ENCODE assay signal across 16 cellular contexts in genomic region chr3:191502583-191502982, GRCh38. TPM values are rescaled to one million over a fixed set of nuclear protein-coding genes. Genes with fewer than 3 reads are reported as not detected.
A peak's percentile ranks its signal among the peaks of the same experiment; 100 is the strongest.
DNase-seq lines count a peak whose midpoint lies in the region; ATAC-seq and TF ChIP-seq lines count a peak whose summit lies in the region.
"Had no signal": no experiment of that assay in that cellular context is flagged by ENCODE, and none has a peak within 500 bp of the region (broad histone marks: within the 10 kb centered on the region; RNA-seq: fewer than 3 reads in every experiment).

No MANE protein-coding gene starts in this region.

- TF ChIP-seq CTCF in H9 (conservative IDR thresholded peaks at IDR 0.05) (peak; percentile 76), VCaP (conservative IDR thresholded peaks at IDR 0.05) (peak; percentile 80)

- no peak overlapping the region for H3K4me2 ChIP-seq in H9 (ENCODE audit: insufficient read depth, insufficient read length, low read length)

- H4K20me1 ChIP-seq in H9 (ENCODE audit: control insufficient read depth, insufficient read depth, insufficient read length), result no peaks in the 10 kb centered on the region

- peaks cover 0 to 1% (median 0%) of the 10 kb centered on the region in 3 experiments; a peak in 1 of 7 replicates for H3K36me3 Mint-ChIP-seq in H9 (ENCODE audit: insufficient read depth in 1 of 3, low read depth in 3 of 3)
- no peaks in the 10 kb centered on the region for H3K36me3 Mint-ChIP-seq in activated T-cell treated with anti-CD3 and anti-CD28 coated beads, Interleukin-2, amount 50 U/mL, for 72 hours (ENCODE audit: insufficient read depth in 2 of 2)
- H3K36me3 Mint-ChIP-seq: activated naive CD8-positive, alpha-beta T cell treated with anti-CD3 and anti-CD28 coated beads for 36 hours had no signal

- H3K4me1 ChIP-seq in H9 (ENCODE audit: insufficient read depth, low read length), result no peaks in the 10 kb centered on the region

- H3K56ac ChIP-seq in H9 (ENCODE audit: insufficient read length, low read depth, low read length), result no peak overlapping the region

- WGBS in H9 (ENCODE audit: extremely low coverage, insufficient read length, low lambda C conversion rate), result no CpG with 5 or more reads among the region's 3 CpGs

- H3K23ac ChIP-seq in H9 (ENCODE audit: insufficient read length, low read depth, low read length), result no peak overlapping the region

- no peak overlapping the region for H4K8ac ChIP-seq in H9 (replicated peaks; ENCODE audit: insufficient read length, low read depth, low read length)

- no peaks in the 10 kb centered on the region for H3K9me3 ChIP-seq in H9 (ENCODE audit: control insufficient read depth, low read depth, low read length)
- H3K9me3 ChIP-seq: esophagus muscularis mucosa, stomach had no signal

- no peak overlapping the region for H2BK12ac ChIP-seq in H9 (ENCODE audit: insufficient read length, low read depth, low read length)

- H3K23me2 ChIP-seq in H9 (ENCODE audit: insufficient read length, low read depth, low read length, poor library complexity, severe bottlenecking), result no peaks in the 10 kb centered on the region

- H3K27ac Mint-ChIP-seq in H9, result peak overlapping the region in 1 of 3 experiments; percentile 9; a peak in 1 of 7 replicates
- H3K27ac Mint-ChIP-seq in activated T-cell treated with anti-CD3 and anti-CD28 coated beads, Interleukin-2, amount 50 U/mL, for 72 hours, result no peak overlapping the region
- H3K27ac Mint-ChIP-seq: activated naive CD8-positive, alpha-beta T cell treated with anti-CD3 and anti-CD28 coated beads for 36 hours had no signal

- H3K79me2 ChIP-seq in H9 (ENCODE audit: insufficient read depth, low read length), result no peaks in the 10 kb centered on the region

- no peak overlapping the region for H3K27ac ChIP-seq in H9 (ENCODE audit: insufficient read length, low read depth, low read length)
- no peak overlapping the region for H3K27ac ChIP-seq in VCaP
- H3K27ac ChIP-seq: esophagus muscularis mucosa, stomach had no signal

- H3K4me3 Mint-ChIP-seq in H9, result no peak overlapping the region
- H3K4me3 Mint-ChIP-seq in activated T-cell treated with anti-CD3 and anti-CD28 coated beads, Interleukin-2, amount 50 U/mL, for 72 hours, result no peak overlapping the region
- H3K4me3 Mint-ChIP-seq: activated naive CD8-positive, alpha-beta T cell treated with anti-CD3 and anti-CD28 coated beads for 36 hours had no signal

- H3K27me3 Mint-ChIP-seq in H9 (ENCODE audit: low read depth), result no peaks in the 10 kb centered on the region
- H3K27me3 Mint-ChIP-seq in activated T-cell treated with anti-CD3 and anti-CD28 coated beads, Interleukin-2, amount 50 U/mL, for 72 hours (ENCODE audit: low read depth), result no peaks in the 10 kb centered on the region
- H3K27me3 Mint-ChIP-seq: activated naive CD8-positive, alpha-beta T cell treated with anti-CD3 and anti-CD28 coated beads for 36 hours had no signal

- no peak overlapping the region for H3K14ac ChIP-seq in H9 (ENCODE audit: insufficient read depth, low read length)

- no peaks in the 10 kb centered on the region for H3K79me1 ChIP-seq in H9 (ENCODE audit: insufficient read depth, low read depth, low read length, poor library complexity, severe bottlenecking)

- H4K91ac ChIP-seq in H9 (ENCODE audit: insufficient read length, low read depth, low read length), result no peak overlapping the region

- no peak overlapping the region for H2BK120ac ChIP-seq in H9 (ENCODE audit: low read depth, low read length, poor library complexity, severe bottlenecking)

- no peak overlapping the region for H2AK5ac ChIP-seq in H9 (ENCODE audit: insufficient read length, low read length)

- ATAC-seq in GM21515 (IDR thresholded peaks at IDR 0.05; ENCODE audit: unreplicated experiment) (no peak), HG03460 (IDR thresholded peaks at IDR 0.05; ENCODE audit: unreplicated experiment) (no peak)
- ATAC-seq in activated T-cell treated with anti-CD3 and anti-CD28 coated beads, Interleukin-2, amount 50 U/mL, for 72 hours (replicated peaks in 1 of 2), result no peak

- H2BK20ac ChIP-seq in H9 (ENCODE audit: low read depth, low read length, poor library complexity, severe bottlenecking), result no peak overlapping the region

- no peak overlapping the region for H2AFZ ChIP-seq in H9 (ENCODE audit: low read length)

- H3K4me1 Mint-ChIP-seq in H9, result peaks cover 11 to 12% of the 10 kb centered on the region in 2 experiments
- H3K4me1 Mint-ChIP-seq in activated T-cell treated with anti-CD3 and anti-CD28 coated beads, Interleukin-2, amount 50 U/mL, for 72 hours (ENCODE audit: low read depth), result no peaks in the 10 kb centered on the region
- H3K4me1 Mint-ChIP-seq: activated naive CD8-positive, alpha-beta T cell treated with anti-CD3 and anti-CD28 coated beads for 36 hours had no signal

- H2BK15ac ChIP-seq in H9 (ENCODE audit: low read depth, low read length), result no peak overlapping the region

- H3T11ph ChIP-seq in H9 (ENCODE audit: low read length), result no peak overlapping the region

- no peak overlapping the region for H3K18ac ChIP-seq in H9 (ENCODE audit: insufficient read length, low read depth, low read length)

- no peak overlapping the region for H3K9ac ChIP-seq in H9 (ENCODE audit: extremely low read depth, insufficient read length, low read length)

- H3K9me3 Mint-ChIP-seq in H9, result no peaks in the 10 kb centered on the region
- H3K9me3 Mint-ChIP-seq in activated T-cell treated with anti-CD3 and anti-CD28 coated beads, Interleukin-2, amount 50 U/mL, for 72 hours, result peaks cover 0 to 2% of the 10 kb centered on the region in 2 donors
- H3K9me3 Mint-ChIP-seq: activated naive CD8-positive, alpha-beta T cell treated with anti-CD3 and anti-CD28 coated beads for 36 hours had no signal

- no peaks in the 10 kb centered on the region for H3K27me3 ChIP-seq in H9 (ENCODE audit: insufficient read depth, low read length)
- H3K27me3 ChIP-seq: esophagus muscularis mucosa, stomach had no signal

- H4K5ac ChIP-seq in H9 (ENCODE audit: insufficient read length, low read depth, low read length), result no peak overlapping the region

- H3K4ac ChIP-seq in H9 (ENCODE audit: low read depth, low read length), result no peak overlapping the region

- no peak overlapping the region for H2BK5ac ChIP-seq in H9 (ENCODE audit: insufficient read length, low read length)

- DNase-seq in COLO829 (ENCODE audit: low spot score) (peak; percentile 19), H9 (no peak), iPS-NIHi11 (ENCODE audit: low spot score) (peak; percentile 47), ecto neural progenitor cell (ENCODE audit: low spot score) (no peak)
- DNase-seq in activated T-cell treated with anti-CD3 and anti-CD28 coated beads, Interleukin-2, amount 50 U/mL, for 72 hours, result no peak
- DNase-seq: activated CD4-positive, alpha-beta T cell treated with anti-CD3 and anti-CD28 coated beads for 4 hours; activated naive CD8-positive, alpha-beta T cell treated with anti-CD3 and anti-CD28 coated beads for 36 hours; DND-41; MV-4-11; OCI-M1; stomach had no signal

RNA-seq across cellular contexts. Expression of gene PYDC2, which starts 41.6 kb away (rescaled TPM):
- total RNA-seq in H9 (2021), result not detected in 2 replicates
- total RNA-seq in activated T-cell treated with anti-CD3 and anti-CD28 coated beads, Interleukin-2, amount 50 U/mL, for 72 hours, result not detected
- total RNA-seq: activated naive CD8-positive, alpha-beta T cell treated with anti-CD3 and anti-CD28 coated beads for 36 hours; esophagus muscularis mucosa; mononuclear cell; stomach had no signal

Comparison
In these comparisons a context has a peak if more than half of its experiments do, and no peak if none do; other contexts are left out.
1. DNase-seq: peak in COLO829 (single experiment) and iPS-NIHi11 (single experiment); none in H9 (single experiment), ecto neural progenitor cell (single experiment) and activated T-cell treated with anti-CD3 and anti-CD28 coated beads, Interleukin-2, amount 50 U/mL, for 72 hours (0 of 2).